Comparison of ENCODE assay signal across 8 cellular contexts in the genomic region with DNA sequence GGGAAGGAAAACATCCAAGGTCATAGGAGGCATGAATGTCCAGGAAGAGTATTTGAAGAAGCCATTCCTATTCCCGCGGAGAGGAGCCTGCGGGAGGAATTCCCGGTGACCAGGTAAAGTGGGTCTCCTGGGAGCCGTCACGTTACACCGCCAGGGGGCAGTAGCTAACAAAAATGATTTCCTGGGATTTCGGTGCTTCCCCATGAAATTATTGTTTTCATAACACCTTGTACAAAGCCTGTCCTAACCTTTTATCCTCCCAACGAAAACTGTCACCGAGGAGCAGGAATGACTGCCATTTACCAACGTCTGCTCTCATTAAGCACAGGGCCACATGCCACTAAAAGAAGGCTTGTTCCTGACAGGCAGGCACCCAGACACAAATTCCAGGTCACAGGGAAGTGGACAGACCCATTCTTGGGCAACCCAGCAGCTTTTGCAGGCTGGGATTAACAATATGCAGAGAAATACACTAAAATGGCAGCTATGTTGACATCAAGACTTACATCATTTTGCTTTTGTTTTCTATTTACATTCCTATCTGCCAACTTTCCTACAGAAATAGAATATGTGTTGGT. TPM values are rescaled to one million over a fixed set of nuclear protein-coding genes. Genes with fewer than 3 reads are reported as not detected.
DNase-seq lines count a peak whose midpoint lies in the region; ATAC-seq, FAIRE-seq and TF ChIP-seq lines count a peak whose summit lies in the region.

No MANE protein-coding gene starts in this region.

- H3K4me1 Mint-ChIP-seq in Calu3 (ENCODE audit: low read depth, unreplicated experiment), result peaks cover 8% of the 10 kb centered on the region
- H3K4me1 Mint-ChIP-seq in mesothelial cell of epicardium, result peaks cover 15% of the 10 kb centered on the region

- no peaks in the 10 kb centered on the region for H3F3A ChIP-seq in MM.1S (ENCODE audit: insufficient read depth, low read length)

- H3K27me3 Mint-ChIP-seq in Calu3 (ENCODE audit: unreplicated experiment) (no peaks in the 10 kb centered on the region), mesothelial cell of epicardium (ENCODE audit: low read depth) (no peaks in the 10 kb centered on the region)

- H3K79me2 ChIP-seq in MM.1S (ENCODE audit: low read length), result no peaks in the 10 kb centered on the region

- in situ Hi-C loops in GM13977 (cut with MboI; ENCODE audit: low pct_unique_long_range_greater_than_20kb, low sequenced_read_pairs, unreplicated experiment), result no loop called here

- H3K27ac ChIP-seq in MM.1S (ENCODE audit: low read length), result no peak overlapping the region

- no peaks in the 10 kb centered on the region for H3K9me2 ChIP-seq in MM.1S (replicated peaks; ENCODE audit: insufficient read depth, low read length)

- no peak overlapping the region for H2AFZ ChIP-seq in MM.1S (ENCODE audit: low read length)

- BruUV-seq in Calu3 (replicated peaks; lab: Mats Ljungman, UMichigan), result no TSS peak

- no peak overlapping the region for H3K9ac ChIP-seq in MM.1S (ENCODE audit: low read length)

- no peak for FAIRE-seq in GM19239 (lab: Jason Lieb, UNC)

- H3K4me3 ChIP-seq in MM.1S (ENCODE audit: low read length), result no peak overlapping the region

- CTCF ChIA-PET in Calu3 (lab: Charles Lee), result no interaction called here

- H3K27me3 ChIP-seq in MM.1S (replicated peaks; ENCODE audit: insufficient read depth, low read length), result no peaks in the 10 kb centered on the region

- H3K4me3 Mint-ChIP-seq in Calu3 (ENCODE audit: low read depth, unreplicated experiment), result no peak overlapping the region
- H3K4me3 Mint-ChIP-seq in mesothelial cell of epicardium, result no peak overlapping the region

- H3K4me1 ChIP-seq in MM.1S (ENCODE audit: low read length), result peaks cover 10% of the 10 kb centered on the region

- H3K9me3 Mint-ChIP-seq in Calu3 (ENCODE audit: low read depth, unreplicated experiment), result no peaks in the 10 kb centered on the region
- peaks cover 15% of the 10 kb centered on the region for H3K9me3 Mint-ChIP-seq in mesothelial cell of epicardium

- no peak overlapping the region for H3K4me2 ChIP-seq in MM.1S (ENCODE audit: low read depth, low read length)

- no peaks in the 10 kb centered on the region for H3K9me3 ChIP-seq in MM.1S (replicated peaks; ENCODE audit: insufficient read depth, low read length)

- ATAC-seq in GM19023 (IDR thresholded peaks at IDR 0.05; ENCODE audit: unreplicated experiment), result no peak

- peak; percentile 31 for TF ChIP-seq CTCF in Calu3 (IDR thresholded peaks at IDR 0.05; ENCODE audit: unreplicated experiment)
- peak; percentile 29 for TF ChIP-seq CTCF in MM.1S (IDR thresholded peaks at IDR 0.05; ENCODE audit: low read length)
- TF ChIP-seq CTCF in mesothelial cell of epicardium (IDR thresholded peaks at IDR 0.05; ENCODE audit: unreplicated experiment), result peak; percentile 94
- TF ChIP-seq CTCF in GM13977 (IDR thresholded peaks at IDR 0.05; ENCODE audit: extremely low read depth, insufficient read depth, missing control alignments), result no peak

- no peaks in the 10 kb centered on the region for H4K20me1 ChIP-seq in MM.1S (ENCODE audit: insufficient read depth, low read length)

- H3K36me3 ChIP-seq in MM.1S (replicated peaks; ENCODE audit: insufficient read depth, low read length), result peaks cover 9% of the 10 kb centered on the region; the same call in 1 of the 2 replicates

- no peak overlapping the region for H3K27ac Mint-ChIP-seq in Calu3 (ENCODE audit: unreplicated experiment)
- H3K27ac Mint-ChIP-seq in mesothelial cell of epicardium, result peak overlapping the region; percentile 76

- peaks cover 48% of the 10 kb centered on the region for H3K36me3 Mint-ChIP-seq in Calu3 (ENCODE audit: insufficient read depth, unreplicated experiment)
- H3K36me3 Mint-ChIP-seq in mesothelial cell of epicardium, result peaks cover 48% of the 10 kb centered on the region

- peak; percentile 25 for DNase-seq in Calu3
- DNase-seq in MM.1S, result no peak
- DNase-seq in ecto neural progenitor cell (ENCODE audit: low spot score), result peak; percentile 71
- peak in 1 of 2 experiments; percentile 81 for DNase-seq in mesothelial cell of epicardium (ENCODE audit: low spot score in 2 of 2, unreplicated experiment in 2 of 2)
- DNase-seq in GM13977 (ENCODE audit: low spot score), result no peak
- no peak for DNase-seq in GM19239 (ENCODE audit: insufficient read length, low spot score)
- DNase-seq in activated CD4-positive, alpha-beta T cell treated with anti-CD3 and anti-CD28 coated beads for 48 hours, result no peak

- intact Hi-C loops in Calu3 (cut with micrococcal nuclease; ENCODE audit: unreplicated experiment), result loop anchor here (2.0 kb wide), 1 partner anchor 128 kb away; no protein-coding TSS in a partner anchor

RNA-seq across cellular contexts. Expression of a gene that starts 41.2 kb away (rescaled TPM):
- total RNA-seq in Calu3 (2022) (32.2 and 42.9 TPM in 2 replicates), mesothelial cell of epicardium (85.9 to 90.5 TPM (median 86.2 TPM) in 3 replicates)

Comparison
In these comparisons a context has a peak if more than half of its experiments do, and no peak if none do; other contexts are left out.
1. DNase-seq: peak in Calu3 (single experiment) and ecto neural progenitor cell (single experiment); none in MM.1S (single experiment), GM13977 (single experiment), GM19239 (single experiment) and activated CD4-positive, alpha-beta T cell treated with anti-CD3 and anti-CD28 coated beads for 48 hours (single experiment).